21 cellular contexts compared by ENCODE assay signal in genomic region chr12:109493090-109493489, GRCh38.
"Had no signal": no experiment of that assay in that cellular context is flagged by ENCODE, and none has a peak within 500 bp of the region (broad histone marks: within the 10 kb centered on the region; RNA-seq: fewer than 3 reads in every experiment).

No MANE protein-coding gene starts in this region.

- H3K27me3 Mint-ChIP-seq: IgD-negative memory B cell had no signal

- H3K27me3 ChIP-seq: SJCRH30 had no signal

- H3K4me3 ChIP-seq: K562, SJCRH30 had no signal

- H3K9me3 ChIP-seq: SJCRH30 had no signal

- ATAC-seq: K562, SK-N-SH treated with all-trans-retinoic acid at 6 μM for 48 hours had no signal

- H3K4me1 Mint-ChIP-seq: IgD-negative memory B cell had no signal

- H3K9me3 Mint-ChIP-seq: IgD-negative memory B cell had no signal

- H3K27ac Mint-ChIP-seq: IgD-negative memory B cell had no signal

- H3K4me3 Mint-ChIP-seq: IgD-negative memory B cell had no signal

- H3K4me1 ChIP-seq: SJCRH30 had no signal

- DNase-seq: Kasumi-1, MM.1S, MV-4-11, NCI-H1048, NCI-H1105, NCI-H1417, NCI-H1436 treated with DMSO at 0.1 percent for 48 hours, NCI-H1694, NCI-H187 treated with DMSO at 0.1 percent for 48 hours, NCI-H2171 treated with DMSO at 0.1 percent for 48 hours, NCI-H345, NCI-H524, NCI-H526 treated with DMSO at 0.1 percent for 48 hours, NCI-H774, RPMI8226, SHP77 treated with DMSO at 0.1 percent for 48 hours, SJCRH30 had no signal

- H3K27ac ChIP-seq: KMS-11, SJCRH30 had no signal
